ENCODE assay signal across 28 cellular contexts in the genomic region with DNA sequence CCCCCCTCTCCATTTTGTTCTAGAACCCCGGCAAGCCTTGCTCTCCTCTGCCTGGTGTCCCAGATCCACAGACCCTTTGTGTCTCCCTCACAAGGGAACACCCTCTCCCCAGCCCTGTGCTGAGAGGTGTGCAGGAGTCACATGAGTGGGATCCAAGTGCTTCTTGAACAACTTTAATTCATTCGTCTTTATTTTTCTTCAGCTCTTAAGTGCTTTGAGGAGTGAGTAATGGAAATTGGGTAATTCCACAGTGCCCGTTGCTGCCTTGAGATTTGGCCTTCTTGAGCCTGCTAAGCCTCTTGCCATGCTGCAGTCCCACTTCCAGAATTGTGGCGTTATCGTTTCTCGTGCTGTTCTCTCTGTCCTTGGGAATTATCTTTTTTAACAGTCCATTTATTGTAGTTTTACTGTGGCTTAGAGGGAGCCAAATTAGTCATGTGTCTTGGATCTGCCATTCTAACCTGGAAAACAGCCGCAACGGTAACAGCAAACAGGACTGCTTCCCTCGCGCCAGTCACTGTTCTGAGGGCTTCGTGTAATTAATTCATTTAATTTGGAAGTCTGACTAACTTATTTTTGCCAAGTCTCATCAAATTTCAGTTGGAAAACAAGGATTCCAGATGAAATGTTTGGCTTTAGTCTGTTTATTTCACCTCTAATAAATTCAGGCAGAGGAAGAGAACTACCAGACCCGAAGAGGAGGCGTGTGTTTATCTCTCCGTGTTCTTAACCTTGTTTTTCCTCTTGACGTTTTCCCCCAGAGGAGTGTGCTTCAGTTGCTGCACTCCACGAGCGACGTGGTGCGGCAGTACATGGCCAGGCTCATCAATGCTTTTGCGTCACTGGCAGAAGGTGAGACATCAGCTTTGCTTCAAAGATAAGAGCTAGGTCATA.
A peak's percentile ranks its signal among the peaks of the same experiment; 100 is the strongest.
DNase-seq lines count a peak whose midpoint lies in the region; ATAC-seq and TF ChIP-seq lines count a peak whose summit lies in the region.
"Had no signal": no experiment of that assay in that cellular context is flagged by ENCODE, and none has a peak within 500 bp of the region (broad histone marks: within the 10 kb centered on the region; RNA-seq: fewer than 3 reads in every experiment).

No MANE protein-coding gene starts in this region.

- no peak for TF ChIP-seq EP300 in ovary (IDR thresholded peaks at IDR 0.05)

- H3K27ac ChIP-seq in breast epithelium (peak overlapping the region; percentile 44 to 61), ovary (peak overlapping the region; percentile 87 to 91), dorsolateral prefrontal cortex (peak overlapping the region in 1 of 59 donors; percentile 11)
- H3K27ac ChIP-seq: 22Rv1; BLaER1 treated with 17β-estradiol and CSF1 and Interleukin-3, amounts not matched to agents 10 nM and 100 nM; epithelial cell of prostate; psoas muscle; thyroid gland had no signal

- no peaks in the 10 kb centered on the region for H3K4me1 ChIP-seq in breast epithelium
- peaks cover 8% of the 10 kb centered on the region for H3K4me1 ChIP-seq in ovary (ENCODE audit: insufficient read depth)
- H3K4me1 ChIP-seq: psoas muscle, thyroid gland had no signal

- no peaks in the 10 kb centered on the region for H3K9me3 Mint-ChIP-seq in MCF 10A (ENCODE audit: unreplicated experiment)
- H3K9me3 Mint-ChIP-seq: activated CD4-positive, alpha-beta T cell treated with anti-CD3 and anti-CD28 coated beads, Interleukin-2, amount 10 ng/mL, durations not matched to agents 24 days and 14 days had no signal

- no peak overlapping the region for H3K27ac Mint-ChIP-seq in MCF 10A (ENCODE audit: low read depth, unreplicated experiment)
- H3K27ac Mint-ChIP-seq: activated CD4-positive, alpha-beta T cell treated with anti-CD3 and anti-CD28 coated beads, Interleukin-2, amount 10 ng/mL, durations not matched to agents 24 days and 14 days; activated CD8-positive, alpha-beta memory T cell treated with anti-CD3 and anti-CD28 coated beads, Interleukin-2, amount 10 ng/mL, durations not matched to agents 7 days and 5 days had no signal

- DNase-seq in breast epithelium (ENCODE audit: low spot score in 2 of 2) (no peak), MCF 10A (ENCODE audit: unreplicated experiment) (no peak), fibroblast of villous mesenchyme (ENCODE audit: low read depth) (peak; percentile 56), ovary (peak; percentile 70 to 80 (median 74)), Ammon's horn (ENCODE audit: low spot score) (no peak), dorsolateral prefrontal cortex (no peak)
- DNase-seq: activated CD4-positive, alpha-beta T cell treated with anti-CD3 and anti-CD28 coated beads, Interleukin-2, amount 10 ng/mL, durations not matched to agents 24 days and 14 days; activated CD8-positive, alpha-beta memory T cell treated with anti-CD3 and anti-CD28 coated beads, Interleukin-2, amount 10 ng/mL, durations not matched to agents 7 days and 5 days; Calu3; dermis blood vessel endothelial cell; KG1; mesenchymal stem cell; NCI-H187 treated with DMSO at 0.1 percent for 48 hours; NCI-H345; NCI-H82; OCI-M1; psoas muscle; stimulated activated CD4-positive, alpha-beta T cell treated with anti-CD3 and anti-CD28 coated beads, Interleukin-2, amount 100 ng/mL, for 48 hours; stimulated activated naive CD4-positive, alpha-beta T cell treated with Interleukin-2 at 50 U/mL for 16 hours had no signal

- TF ChIP-seq CTCF in breast epithelium (IDR thresholded peaks at IDR 0.05), result no peak
- TF ChIP-seq CTCF in MCF 10A (IDR thresholded peaks at IDR 0.05; ENCODE audit: unreplicated experiment), result no peak
- no peak for TF ChIP-seq CTCF in fibroblast of villous mesenchyme (IDR thresholded peaks at IDR 0.05; ENCODE audit: insufficient read depth, low read depth, low read length)
- peak in 1 of 3 donors; percentile 17 for TF ChIP-seq CTCF in ovary (IDR thresholded peaks at IDR 0.05)
- TF ChIP-seq CTCF in dorsolateral prefrontal cortex (IDR thresholded peaks at IDR 0.05 in 54 of 56, conservative IDR thresholded peaks at IDR 0.05 in 2 of 56; ENCODE audit: low read depth in 1 of 56, partially characterized antibody in 56 of 56), result no peak

- WGBS in ovary, 3 donors, result 16 to 25% (median 21%) methylated on average over 20 of the region's 20 CpGs

- H3K36me3 Mint-ChIP-seq in MCF 10A (ENCODE audit: insufficient read depth, unreplicated experiment), result peaks cover 51% of the 10 kb centered on the region
- H3K36me3 Mint-ChIP-seq: activated CD8-positive, alpha-beta memory T cell treated with anti-CD3 and anti-CD28 coated beads, Interleukin-2, amount 10 ng/mL, durations not matched to agents 7 days and 5 days had no signal

- ATAC-seq in HG03460 (IDR thresholded peaks at IDR 0.05; ENCODE audit: unreplicated experiment) (no peak), HG02798 (IDR thresholded peaks at IDR 0.05; ENCODE audit: poor library complexity, unreplicated experiment) (no peak)
- ATAC-seq: activated CD8-positive, alpha-beta memory T cell treated with anti-CD3 and anti-CD28 coated beads, Interleukin-2, amount 10 ng/mL, durations not matched to agents 7 days and 5 days; GM12878; psoas muscle; Right ventricle myocardium inferior had no signal

- H3K9me3 ChIP-seq in breast epithelium (no peaks in the 10 kb centered on the region), ovary (no peaks in the 10 kb centered on the region)
- H3K9me3 ChIP-seq: BLaER1 treated with 17β-estradiol and CSF1 and Interleukin-3, amounts not matched to agents 10 nM and 100 nM; psoas muscle; thyroid gland had no signal

- TF ChIP-seq POLR2A in breast epithelium (IDR thresholded peaks at IDR 0.05), result no peak
- no peak for TF ChIP-seq POLR2A in ovary (IDR thresholded peaks at IDR 0.05)

- no peaks in the 10 kb centered on the region for H3K27me3 Mint-ChIP-seq in MCF 10A (ENCODE audit: insufficient read depth, unreplicated experiment)
- H3K27me3 Mint-ChIP-seq: activated CD8-positive, alpha-beta memory T cell treated with anti-CD3 and anti-CD28 coated beads, Interleukin-2, amount 10 ng/mL, durations not matched to agents 7 days and 5 days had no signal

- no peaks in the 10 kb centered on the region for H3K4me1 Mint-ChIP-seq in MCF 10A (ENCODE audit: insufficient read depth, unreplicated experiment)
- H3K4me1 Mint-ChIP-seq: activated CD4-positive, alpha-beta T cell treated with anti-CD3 and anti-CD28 coated beads, Interleukin-2, amount 10 ng/mL, durations not matched to agents 24 days and 14 days; activated CD8-positive, alpha-beta memory T cell treated with anti-CD3 and anti-CD28 coated beads, Interleukin-2, amount 10 ng/mL, durations not matched to agents 7 days and 5 days had no signal

- CTCF ChIA-PET in MCF 10A (lab: Yijun Ruan, JAX), result interaction anchor here (0.6 to 1.8 kb wide), 3 partner anchors 22 to 357 kb away, joined by 4 to 6 read pairs (median 4); no protein-coding TSS in a partner anchor

- no peaks in the 10 kb centered on the region for H3K36me3 ChIP-seq in breast epithelium
- H3K36me3 ChIP-seq in ovary, result peaks cover 2% of the 10 kb centered on the region

- H3K4me3 ChIP-seq in breast epithelium (peak overlapping the region in 1 of 3 donors; percentile 5), fibroblast of villous mesenchyme (ENCODE audit: low read depth, low read length) (no peak overlapping the region), ovary (peak overlapping the region; percentile 12), dorsolateral prefrontal cortex (no peak overlapping the region)
- H3K4me3 ChIP-seq: BLaER1 treated with 17β-estradiol and CSF1 and Interleukin-3, amounts not matched to agents 10 nM and 100 nM; GM12878; psoas muscle; smooth muscle cell; thyroid gland had no signal

- POLR2A ChIA-PET in MCF 10A (lab: Yijun Ruan, JAX), result no interaction called here

- H3K27me3 ChIP-seq in breast epithelium, result no peaks in the 10 kb centered on the region
- H3K27me3 ChIP-seq in ovary, result no peaks in the 10 kb centered on the region
- H3K27me3 ChIP-seq in dorsolateral prefrontal cortex, result no peaks in the 10 kb centered on the region
- H3K27me3 ChIP-seq: BLaER1 treated with 17β-estradiol and CSF1 and Interleukin-3, amounts not matched to agents 10 nM and 100 nM; thyroid gland had no signal

- no peak overlapping the region for H3K4me3 Mint-ChIP-seq in MCF 10A (ENCODE audit: unreplicated experiment)
- H3K4me3 Mint-ChIP-seq: activated CD4-positive, alpha-beta T cell treated with anti-CD3 and anti-CD28 coated beads, Interleukin-2, amount 10 ng/mL, durations not matched to agents 24 days and 14 days; activated CD8-positive, alpha-beta memory T cell treated with anti-CD3 and anti-CD28 coated beads, Interleukin-2, amount 10 ng/mL, durations not matched to agents 7 days and 5 days had no signal

- intact Hi-C loops in breast epithelium (cut with DNase I; ENCODE audit: low total_unique reads) (no loop called here), MCF 10A (cut with micrococcal nuclease) (no loop called here), ovary (cut with DNase I) (loop anchor here in 2 of 4 donors (2.0 to 10.0 kb wide), 2 partner anchors 28 to 46 kb away; no protein-coding TSS in a partner anchor), dorsolateral prefrontal cortex (cut with DNase I) (no loop called here)

- BruUV-seq in MCF 10A (replicated peaks; lab: Mats Ljungman, UMichigan), result no TSS peak

Comparison
In these comparisons a context has a peak if more than half of its experiments do, and no peak if none do; other contexts are left out.
1. DNase-seq: peak in fibroblast of villous mesenchyme (single experiment) and ovary (5 of 5); none in breast epithelium (0 of 2), MCF 10A (single experiment), Ammon's horn (single experiment) and dorsolateral prefrontal cortex (0 of 10).